ENCODE assay signal across 12 cellular contexts in genomic region chr17:15273141-15273793, GRCh38. TPM values are rescaled to one million over a fixed set of nuclear protein-coding genes. Genes with fewer than 3 reads are reported as not detected.
DNase-seq lines count a peak whose midpoint lies in the region; ATAC-seq and TF ChIP-seq lines count a peak whose summit lies in the region.
"Had no signal": no experiment of that assay in that cellular context is flagged by ENCODE, and none has a peak within 500 bp of the region (broad histone marks: within the 10 kb centered on the region; RNA-seq: fewer than 3 reads in every experiment).

No MANE protein-coding gene starts in this region.

- TF ChIP-seq EP300 in transverse colon (IDR thresholded peaks at IDR 0.05; ENCODE audit: low read depth), result no peak

- H3K36me3 ChIP-seq in brain microvascular endothelial cell (replicated peaks) (no peaks in the 10 kb centered on the region), left lung (no peaks in the 10 kb centered on the region), transverse colon (no peaks in the 10 kb centered on the region)

- WGBS in transverse colon (ENCODE audit: low coverage in 1 of 2), 2 donors, result 52 to 69% methylated on average over 5 of the region's 5 CpGs

- in situ Hi-C loops in brain microvascular endothelial cell (cut with HindIII; ENCODE audit: low pct_ligation_motif_present, low sequenced_read_pairs) (no loop called here), transverse colon (cut with MboI; ENCODE audit: low pct_ligation_motif_present in 1 of 4, low pct_unique_long_range_greater_than_20kb in 1 of 4, low sequenced_read_pairs in 3 of 4) (loop anchor here in 1 of 4 donors (25.0 kb wide), 1 partner anchor 139 kb away; no protein-coding TSS in a partner anchor)

- intact Hi-C loops in left lung (cut with DNase I), result no loop called here
- intact Hi-C loops in transverse colon (cut with DNase I; ENCODE audit: low total_unique reads), result no loop called here

- no peak overlapping the region for H3K4me3 ChIP-seq in HFF-Myc (replicated peaks; ENCODE audit: low read depth, low read length)
- H3K4me3 ChIP-seq in brain microvascular endothelial cell (ENCODE audit: low read depth, low read length), result no peak overlapping the region
- no peak overlapping the region for H3K4me3 ChIP-seq in left lung
- no peak overlapping the region for H3K4me3 ChIP-seq in transverse colon

- H3K27me3 ChIP-seq in brain microvascular endothelial cell (replicated peaks) (no peaks in the 10 kb centered on the region), left lung (no peaks in the 10 kb centered on the region), transverse colon (no peaks in the 10 kb centered on the region)

- DNase-seq in HFF-Myc (ENCODE audit: extremely low read depth, low read depth) (peak; percentile 73), brain microvascular endothelial cell (peak; percentile 93), left lung (no peak), transverse colon (no peak), NCI-H128 (lab: John Stamatoyannopoulos, UW; ENCODE audit: unreplicated experiment) (no peak)
- no peak for DNase-seq in central memory CD4-positive, alpha-beta T cell
- DNase-seq: activated gamma-delta T cell; Calu3; stimulated activated naive B cell treated with anti-CD40 and anti-IgM and Interleukin-4, amounts not matched to agents 10 μg/mL and 1 μg/mL and 100 μg/mL, for 72 hours had no signal

- TF ChIP-seq POLR2A in transverse colon (IDR thresholded peaks at IDR 0.05), result no peak

- H3K9me3 ChIP-seq in left lung (no peaks in the 10 kb centered on the region), transverse colon (no peaks in the 10 kb centered on the region)

- TF ChIP-seq CTCF in HFF-Myc (IDR thresholded peaks at IDR 0.05; ENCODE audit: low read depth, low read length, missing control alignments) (no peak), brain microvascular endothelial cell (IDR thresholded peaks at IDR 0.05; ENCODE audit: low read depth, low read length, missing control alignments) (peak; percentile 7), left lung (IDR thresholded peaks at IDR 0.05) (no peak), transverse colon (IDR thresholded peaks at IDR 0.05) (no peak)

- H3K4me1 ChIP-seq in left lung (peaks cover 5% of the 10 kb centered on the region in 2 donors), transverse colon (no peaks in the 10 kb centered on the region)

- ATAC-seq in left lung (peak; percentile 47), GM21367 (IDR thresholded peaks at IDR 0.05; ENCODE audit: unreplicated experiment) (no peak), HG03439 (IDR thresholded peaks at IDR 0.05; ENCODE audit: unreplicated experiment) (no peak)
- ATAC-seq: activated CD4-positive, CD25-positive, alpha-beta regulatory T cell treated with anti-CD3 and anti-CD28 coated beads, Interleukin-2, amount 50 U/mL, for 24 hours; stimulated activated naive B cell treated with anti-CD40 and anti-IgM and Interleukin-4, amounts not matched to agents 10 μg/mL and 1 μg/mL and 100 μg/mL, for 72 hours had no signal

- H3K27ac ChIP-seq in brain microvascular endothelial cell, result peak overlapping the region; percentile 85
- H3K27ac ChIP-seq in left lung, result peak overlapping the region in 1 of 2 donors; percentile 35
- H3K27ac ChIP-seq in transverse colon, result peak overlapping the region; percentile 31 to 65 (median 50)

RNA-seq across cellular contexts. Expression of gene PMP22, which starts 8.1 kb away (rescaled TPM):
- total RNA-seq in left lung (100 to 1,000 TPM; 109 to 165 TPM), transverse colon (10 to 100 TPM; 23.9 to 70.9 (median 49.1) TPM)

Comparison
In these comparisons a context has a peak if more than half of its experiments do, and no peak if none do; other contexts are left out.
1. DNase-seq: peak in HFF-Myc (single experiment) and brain microvascular endothelial cell (single experiment); none in left lung (0 of 2), transverse colon (single experiment), central memory CD4-positive, alpha-beta T cell (single experiment) and NCI-H128 (single experiment).